In genomic region chr10:103578782-103579382, GRCh38 we compare ENCODE assay signal across 14 cellular contexts.
DNase-seq lines count a peak whose midpoint lies in the region; ATAC-seq and TF ChIP-seq lines count a peak whose summit lies in the region.
"Had no signal": no experiment of that assay in that cellular context is flagged by ENCODE, and none has a peak within 500 bp of the region (broad histone marks: within the 10 kb centered on the region; RNA-seq: fewer than 3 reads in every experiment).

No MANE protein-coding gene starts in this region.

- H3K27ac ChIP-seq in osteoblast (ENCODE audit: low read depth, low read length), result no peak overlapping the region
- no peak overlapping the region for H3K27ac ChIP-seq in effector memory CD4-positive, alpha-beta T cell (ENCODE audit: insufficient read depth, low read length, poor library complexity, severe bottlenecking)
- H3K27ac ChIP-seq: SJSA1 had no signal

- H3K27me3 Mint-ChIP-seq in Caco-2 (ENCODE audit: insufficient read depth, unreplicated experiment), result no peaks in the 10 kb centered on the region
- H3K27me3 Mint-ChIP-seq in CD14-positive monocyte (ENCODE audit: low read depth in 3 of 3), result peaks cover 2 to 10% (median 8%) of the 10 kb centered on the region in 3 donors

- CTCF ChIA-PET in Caco-2 (lab: Charles Lee), result interaction anchor here (0.6 to 1.5 kb wide), 2 partner anchors 15 to 103 kb away, joined by 3 to 9 read pairs; no protein-coding TSS in a partner anchor

- H3K4me3 ChIP-seq in Caco-2 (ENCODE audit: low read depth, low read length) (no peak overlapping the region), osteoblast (ENCODE audit: insufficient read depth, low read length) (no peak overlapping the region)
- no peak overlapping the region for H3K4me3 ChIP-seq in effector memory CD4-positive, alpha-beta T cell (ENCODE audit: insufficient read depth, low read depth, low read length, poor library complexity, severe bottlenecking)
- H3K4me3 ChIP-seq: SJSA1 had no signal

- POLR2A ChIA-PET in Caco-2 (lab: Charles Lee), result no interaction called here

- peaks cover 28% of the 10 kb centered on the region for H3K4me1 ChIP-seq in Caco-2
- H3K4me1 ChIP-seq in osteoblast (ENCODE audit: insufficient read depth, low read length), result no peaks in the 10 kb centered on the region
- H3K4me1 ChIP-seq in effector memory CD4-positive, alpha-beta T cell (ENCODE audit: control insufficient read depth, insufficient read depth, low read length, poor library complexity, severe bottlenecking), result no peaks in the 10 kb centered on the region
- H3K4me1 ChIP-seq: SJSA1 had no signal

- DNase-seq in Caco-2, result peak; percentile 63 to 75
- DNase-seq in NCI-H510A (lab: John Stamatoyannopoulos, UW), result peak; percentile 52
- DNase-seq in left lobe of liver (ENCODE audit: low spot score), result peak; percentile 82
- no peak for DNase-seq in osteoblast (ENCODE audit: insufficient read length, low spot score, missing footprints)
- no peak for DNase-seq in COLO829 (ENCODE audit: low spot score)
- DNase-seq in effector memory CD4-positive, alpha-beta T cell, result no peak
- DNase-seq in CD14-positive monocyte (ENCODE audit: low spot score), result no peak
- DNase-seq: amygdala, GF-D8, NCI-H446 treated with DMSO at 0.1 percent for 48 hours had no signal

- H3K4me3 Mint-ChIP-seq in Caco-2 (ENCODE audit: unreplicated experiment) (no peak overlapping the region), CD14-positive monocyte (no peak overlapping the region)
- H3K4me3 Mint-ChIP-seq: dendritic cell treated with granulocyte-macrophage colony-stimulating factor and Interleukin-4, amounts not matched to agents 40 ng/mL and 50 ng/mL, for 4 days; neural crest cell had no signal

- intact Hi-C loops in Caco-2 (cut with micrococcal nuclease; ENCODE audit: unreplicated experiment), result loop anchor here (5.0 kb wide), 2 partner anchors 67 to 87 kb away; partner anchors contain the start of gene NEURL1
- intact Hi-C loops in CD14-positive monocyte (cut with micrococcal nuclease), result no loop called here

- H3K27me3 ChIP-seq in Caco-2 (replicated peaks; ENCODE audit: control insufficient read depth, insufficient read depth, low read length), result no peaks in the 10 kb centered on the region
- H3K27me3 ChIP-seq in osteoblast (ENCODE audit: insufficient read depth, low read length), result peaks cover 50% of the 10 kb centered on the region
- H3K27me3 ChIP-seq in effector memory CD4-positive, alpha-beta T cell (replicated peaks; ENCODE audit: control insufficient read depth, insufficient read depth, low read length, poor library complexity, severe bottlenecking), result no peaks in the 10 kb centered on the region

- no peaks in the 10 kb centered on the region for H3K79me2 ChIP-seq in osteoblast (ENCODE audit: insufficient read depth, low read length)

- H3K4me2 ChIP-seq in osteoblast (ENCODE audit: insufficient read depth, low read length), result no peak overlapping the region

- H4K20me1 ChIP-seq in osteoblast (ENCODE audit: insufficient read depth, low read length), result no peaks in the 10 kb centered on the region

- H3K36me3 ChIP-seq in Caco-2 (ENCODE audit: control insufficient read depth, insufficient read depth, low read length) (no peaks in the 10 kb centered on the region), osteoblast (ENCODE audit: insufficient read depth, low read length) (no peaks in the 10 kb centered on the region)
- H3K36me3 ChIP-seq in effector memory CD4-positive, alpha-beta T cell (ENCODE audit: control insufficient read depth, insufficient read depth, low read length), result no peaks in the 10 kb centered on the region
- H3K36me3 ChIP-seq: SJSA1 had no signal

- TF ChIP-seq CTCF in Caco-2 (IDR thresholded peaks at IDR 0.05; ENCODE audit: insufficient read depth in 1 of 2, low read depth in 1 of 2, low read length in 1 of 2, severe bottlenecking in 1 of 2, unreplicated experiment in 1 of 2), result no peak
- no peak for TF ChIP-seq CTCF in osteoblast (IDR thresholded peaks at IDR 0.05; ENCODE audit: extremely low read depth, low read depth, low read length)
- TF ChIP-seq CTCF in CD14-positive monocyte (IDR thresholded peaks at IDR 0.05), result no peak

- H3K9me3 ChIP-seq in Caco-2, result no peaks in the 10 kb centered on the region
- no peaks in the 10 kb centered on the region for H3K9me3 ChIP-seq in osteoblast (ENCODE audit: low read depth, low read length)
- no peaks in the 10 kb centered on the region for H3K9me3 ChIP-seq in effector memory CD4-positive, alpha-beta T cell (ENCODE audit: control insufficient read depth, low read length)
- H3K9me3 ChIP-seq: SJSA1 had no signal

- no peaks in the 10 kb centered on the region for H3K9me3 Mint-ChIP-seq in Caco-2 (ENCODE audit: unreplicated experiment)
- no peaks in the 10 kb centered on the region for H3K9me3 Mint-ChIP-seq in CD14-positive monocyte
- H3K9me3 Mint-ChIP-seq: dendritic cell treated with granulocyte-macrophage colony-stimulating factor and Interleukin-4, amounts not matched to agents 40 ng/mL and 50 ng/mL, for 4 days; neural crest cell had no signal

- H3K36me3 Mint-ChIP-seq in Caco-2 (ENCODE audit: insufficient read depth, unreplicated experiment), result no peaks in the 10 kb centered on the region
- no peaks in the 10 kb centered on the region for H3K36me3 Mint-ChIP-seq in CD14-positive monocyte

- no peak overlapping the region for H3K27ac Mint-ChIP-seq in Caco-2 (ENCODE audit: unreplicated experiment)
- H3K27ac Mint-ChIP-seq in CD14-positive monocyte, result no peak overlapping the region
- H3K27ac Mint-ChIP-seq: dendritic cell treated with granulocyte-macrophage colony-stimulating factor and Interleukin-4, amounts not matched to agents 40 ng/mL and 50 ng/mL, for 4 days had no signal

- no peak overlapping the region for H2AFZ ChIP-seq in osteoblast (ENCODE audit: low read length)

- peaks cover 41% of the 10 kb centered on the region for H3K4me1 Mint-ChIP-seq in Caco-2 (ENCODE audit: low read depth, unreplicated experiment)
- H3K4me1 Mint-ChIP-seq in CD14-positive monocyte, result peaks cover 3% of the 10 kb centered on the region

- ATAC-seq in GM19438 (IDR thresholded peaks at IDR 0.05; ENCODE audit: low read depth, unreplicated experiment) (peak; percentile 81), left lobe of liver (peak; percentile 92)

- BruUV-seq in Caco-2 (replicated peaks; lab: Mats Ljungman, UMichigan), result no TSS peak

Comparison
In these comparisons a context has a peak if more than half of its experiments do, and no peak if none do; other contexts are left out.
1. DNase-seq: peak in Caco-2 (2 of 2), NCI-H510A (single experiment) and left lobe of liver (single experiment); none in osteoblast (single experiment), COLO829 (single experiment), effector memory CD4-positive, alpha-beta T cell (0 of 3) and CD14-positive monocyte (single experiment).